Comparison of ENCODE assay signal across 20 cellular contexts in the genomic region with DNA sequence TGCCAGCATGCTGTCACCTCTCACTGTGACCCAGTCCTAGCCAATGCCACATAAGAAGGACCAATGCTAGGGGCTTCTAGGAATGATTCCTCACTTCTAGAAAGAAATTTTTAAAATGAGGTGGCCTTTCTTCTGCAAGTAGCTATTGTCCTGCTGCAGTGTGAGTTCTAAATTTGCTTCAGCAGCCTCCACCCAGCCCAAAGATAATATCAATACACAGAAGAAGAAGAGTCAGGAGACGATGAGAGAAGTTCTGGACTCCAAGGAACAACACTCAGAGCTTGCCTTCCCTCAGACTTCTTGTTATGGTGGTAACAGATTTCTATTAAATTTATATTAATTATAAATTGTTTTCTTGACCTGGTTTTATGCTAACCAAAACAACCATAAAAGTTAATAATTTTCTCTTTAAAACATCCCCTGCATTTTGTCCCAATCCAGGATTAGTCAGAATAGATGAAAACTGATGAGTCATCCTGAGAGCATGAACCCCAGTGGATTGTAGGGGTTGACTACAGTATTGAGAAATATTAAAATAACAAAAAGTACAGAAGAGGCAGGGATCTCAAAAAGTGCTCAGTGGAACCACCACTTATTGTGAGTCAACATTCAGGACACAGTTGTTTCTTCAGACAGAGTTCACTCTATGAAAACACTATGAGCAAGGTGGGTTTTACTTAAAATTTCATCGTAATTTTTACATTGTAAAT.
DNase-seq lines count a peak whose midpoint lies in the region; ATAC-seq and TF ChIP-seq lines count a peak whose summit lies in the region.
"Had no signal": no experiment of that assay in that cellular context is flagged by ENCODE, and none has a peak within 500 bp of the region (broad histone marks: within the 10 kb centered on the region; RNA-seq: fewer than 3 reads in every experiment).

No MANE protein-coding gene starts in this region.

- ATAC-seq in GM18519 (IDR thresholded peaks at IDR 0.05; ENCODE audit: low FRiP score, unreplicated experiment), result no peak
- no peak for ATAC-seq in HG02852 (IDR thresholded peaks at IDR 0.05; ENCODE audit: unreplicated experiment)
- ATAC-seq: naive thymus-derived CD4-positive, alpha-beta T cell had no signal

- TF ChIP-seq CTCF in AG10803 (conservative IDR thresholded peaks at IDR 0.05; ENCODE audit: low read length) (no peak), cardiac fibroblast (IDR thresholded peaks at IDR 0.05; ENCODE audit: low read depth, low read length) (no peak)

- DNase-seq in AG10803 (ENCODE audit: low read depth) (peak; percentile 70), LoVo (ENCODE audit: low spot score) (peak; percentile 63), cardiac fibroblast (ENCODE audit: low read depth in 2 of 2) (peak; percentile 65 to 95), kidney tubule cell (ENCODE audit: low spot score) (peak; percentile 69), putamen (ENCODE audit: low spot score) (no peak)
- DNase-seq in stimulated activated CD4-positive, alpha-beta T cell treated with anti-CD3 and anti-CD28 coated beads, Interleukin-15, amount 100 ng/mL, for 24 hours, result no peak
- DNase-seq: activated CD4-positive, alpha-beta T cell treated with anti-CD3 and anti-CD28 coated beads, Interleukin-2, amount 10 ng/mL, durations not matched to agents 7 days and 5 days; aorta; CD4-positive, alpha-beta T cell; effector CD8-positive, alpha-beta T cell; GOT3; left ventricle myocardium inferior; naive thymus-derived CD4-positive, alpha-beta T cell; NCI-H146; NCI-H526; stimulated activated naive CD4-positive, alpha-beta T cell had no signal

- H3K4me3 ChIP-seq in AG10803 (ENCODE audit: low read length), result no peak overlapping the region
- no peak overlapping the region for H3K4me3 ChIP-seq in cardiac fibroblast (replicated peaks in 1 of 2; ENCODE audit: low read depth in 2 of 2, low read length in 2 of 2)
- H3K4me3 ChIP-seq: hepatocyte, left ventricle myocardium inferior, right atrium auricular region had no signal

Comparison
In these comparisons a context has a peak if more than half of its experiments do, and no peak if none do; other contexts are left out.
1. DNase-seq: peak in AG10803 (single experiment), LoVo (single experiment), cardiac fibroblast (2 of 2) and kidney tubule cell (single experiment); none in putamen (single experiment) and stimulated activated CD4-positive, alpha-beta T cell treated with anti-CD3 and anti-CD28 coated beads, Interleukin-15, amount 100 ng/mL, for 24 hours (single experiment).